Comparison of ENCODE assay signal across 8 cellular contexts in the genomic region with DNA sequence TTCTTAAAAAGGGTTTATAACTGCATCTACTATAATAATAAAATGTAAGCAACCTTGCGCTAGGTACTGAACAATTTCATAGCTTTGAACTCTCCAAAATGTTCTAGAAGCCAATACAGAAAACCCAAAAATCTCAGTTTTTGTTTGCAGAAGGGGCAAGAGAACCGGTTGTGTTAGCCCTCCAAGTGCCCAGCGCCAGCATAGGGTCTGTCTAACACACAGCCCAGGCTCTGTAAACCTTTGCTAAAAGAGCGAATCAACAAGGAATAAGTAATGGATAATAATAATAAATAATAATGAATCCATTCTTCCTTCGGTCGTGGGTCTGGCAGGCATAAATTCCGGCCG. TPM values are rescaled to one million over a fixed set of nuclear protein-coding genes. Genes with fewer than 3 reads are reported as not detected.
DNase-seq lines count a peak whose midpoint lies in the region; ATAC-seq, FAIRE-seq and TF ChIP-seq lines count a peak whose summit lies in the region.

No MANE protein-coding gene starts in this region.

- H4K20me1 ChIP-seq in keratinocyte (ENCODE audit: control insufficient read depth, extremely low read depth, insufficient read depth, low read length), result no peaks in the 10 kb centered on the region

- peaks cover 12% of the 10 kb centered on the region; the same call in 2 of the 3 replicates for H3K4me1 ChIP-seq in A549
- H3K4me1 ChIP-seq in keratinocyte (ENCODE audit: control insufficient read depth, extremely low read depth, insufficient read depth, low read length), result peaks cover 9% of the 10 kb centered on the region

- H3K36me3 ChIP-seq in keratinocyte (ENCODE audit: control insufficient read depth in 2 of 2, extremely low read depth in 1 of 2, insufficient read depth in 2 of 2, low read length in 2 of 2), result no peaks in the 10 kb centered on the region

- H3K4me3 ChIP-seq in A549, result peak overlapping the region; percentile 81; the same call in 2 of the 3 replicates
- H3K4me3 ChIP-seq in keratinocyte (ENCODE audit: control insufficient read depth in 2 of 3, extremely low read depth in 1 of 3, insufficient read depth in 2 of 3, low read depth in 1 of 3, low read length in 3 of 3), result peak overlapping the region in 1 of 3 experiments; percentile 19

- peak; percentile 26 to 48; a peak in 4 of 6 replicates for ATAC-seq in A549
- ATAC-seq in GM21447 (IDR thresholded peaks at IDR 0.05; ENCODE audit: unreplicated experiment), result peak; percentile 12
- peak; percentile 35 for ATAC-seq in SK-N-SH treated with all-trans-retinoic acid at 6 μM for 48 hours
- no peak for ATAC-seq in HG02763 (IDR thresholded peaks at IDR 0.05; ENCODE audit: unreplicated experiment)
- ATAC-seq in HG03025 (IDR thresholded peaks at IDR 0.05; ENCODE audit: low FRiP score, unreplicated experiment), result no peak

- H3K9me1 ChIP-seq in keratinocyte (ENCODE audit: control insufficient read depth, extremely low read depth, insufficient read depth, low read length), result no peaks in the 10 kb centered on the region

- no peak for TF ChIP-seq EP300 in A549 (IDR thresholded peaks at IDR 0.05)

- H2AFZ ChIP-seq in keratinocyte (ENCODE audit: control insufficient read depth, low read length), result no peak overlapping the region

- peak overlapping the region; percentile 75 for H3K4me2 ChIP-seq in A549
- peak overlapping the region; percentile 35 for H3K4me2 ChIP-seq in keratinocyte (ENCODE audit: control insufficient read depth, extremely low read depth, insufficient read depth, low read depth, low read length)

- CTCF ChIA-PET in A549 (lab: Yijun Ruan, JAX), result interaction anchor here (0.6 to 0.9 kb wide), 2 partner anchors 55 to 592 kb away, joined by 3 to 5 read pairs; no protein-coding TSS in a partner anchor

- DNase-seq in A549 (ENCODE audit: low read depth in 1 of 2, low spot score in 1 of 2), result no peak
- no peak for DNase-seq in keratinocyte (ENCODE audit: low read depth, low spot score)
- no peak for DNase-seq in H4 (ENCODE audit: low spot score)
- no peak for DNase-seq in ecto neural progenitor cell (ENCODE audit: low spot score)

- TF ChIP-seq CTCF in A549 (IDR thresholded peaks at IDR 0.05) (no peak), keratinocyte (optimal IDR thresholded peaks at IDR 0.05 in 1 of 3, IDR thresholded peaks at IDR 0.05 in 1 of 3, conservative IDR thresholded peaks at IDR 0.05 in 1 of 3; ENCODE audit: extremely low read depth in 1 of 3, insufficient read depth in 2 of 3, low read length in 3 of 3) (no peak)

- H3K27ac ChIP-seq in A549 (peak overlapping the region in 1 of 2 experiments; percentile 94; a peak in 1 of 6 replicates), keratinocyte (ENCODE audit: control insufficient read depth, insufficient read depth, low read length) (no peak overlapping the region)

- H3K9me3 ChIP-seq in A549, result no peaks in the 10 kb centered on the region
- H3K9me3 ChIP-seq in keratinocyte (ENCODE audit: control insufficient read depth, low read depth, low read length), result no peaks in the 10 kb centered on the region

- H3K9ac ChIP-seq in keratinocyte (ENCODE audit: control insufficient read depth, extremely low read depth, insufficient read depth, low read length), result no peak overlapping the region

- POLR2A ChIA-PET in A549 (lab: Yijun Ruan, JAX), result no interaction called here

- no peak for TF ChIP-seq RAD21 in A549 (conservative IDR thresholded peaks at IDR 0.05 in 1 of 2, IDR thresholded peaks at IDR 0.05 in 1 of 2)

- peaks cover 2% of the 10 kb centered on the region for H3K79me2 ChIP-seq in keratinocyte (ENCODE audit: control insufficient read depth, insufficient read depth, low read length)

- TF ChIP-seq POLR2A in A549 (IDR thresholded peaks at IDR 0.05; ENCODE audit: low read length), result no peak

- dilution Hi-C loops in keratinocyte (cut with MboI; ENCODE audit: extremely low pct_ligation_motif_present, low sequenced_read_pairs), result no loop called here

- FAIRE-seq in A549 (lab: Jason Lieb, UNC) (no peak), keratinocyte (lab: Jason Lieb, UNC) (no peak)

- H3K27me3 ChIP-seq in keratinocyte (ENCODE audit: control insufficient read depth, extremely low read depth, insufficient read depth, low read length), result no peaks in the 10 kb centered on the region

- WGBS in A549 (ENCODE audit: missing lambda C conversion rate), result 33% methylated on average over 8 of the region's 8 CpGs

TF ChIP-seq in A549, 52 proteins besides CTCF, POLR2A, EP300 and RAD21 (continues in another document):
- no peak for TF ChIP-seq FOSL2 (IDR thresholded peaks at IDR 0.05)
- no peak for TF ChIP-seq FOSL2 (CRISPR knock-in tag; IDR thresholded peaks at IDR 0.05)
- TF ChIP-seq, protein P1, sequence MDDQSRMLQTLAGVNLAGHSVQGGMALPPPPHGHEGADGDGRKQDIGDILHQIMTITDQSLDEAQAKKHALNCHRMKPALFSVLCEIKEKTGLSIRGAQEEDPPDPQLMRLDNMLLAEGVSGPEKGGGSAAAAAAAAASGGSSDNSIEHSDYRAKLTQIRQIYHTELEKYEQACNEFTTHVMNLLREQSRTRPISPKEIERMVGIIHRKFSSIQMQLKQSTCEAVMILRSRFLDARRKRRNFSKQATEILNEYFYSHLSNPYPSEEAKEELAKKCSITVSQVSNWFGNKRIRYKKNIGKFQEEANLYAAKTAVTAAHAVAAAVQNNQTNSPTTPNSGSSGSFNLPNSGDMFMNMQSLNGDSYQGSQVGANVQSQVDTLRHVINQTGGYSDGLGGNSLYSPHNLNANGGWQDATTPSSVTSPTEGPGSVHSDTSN (IDR thresholded peaks at IDR 0.05), result no peak
- TF ChIP-seq, protein P2, sequence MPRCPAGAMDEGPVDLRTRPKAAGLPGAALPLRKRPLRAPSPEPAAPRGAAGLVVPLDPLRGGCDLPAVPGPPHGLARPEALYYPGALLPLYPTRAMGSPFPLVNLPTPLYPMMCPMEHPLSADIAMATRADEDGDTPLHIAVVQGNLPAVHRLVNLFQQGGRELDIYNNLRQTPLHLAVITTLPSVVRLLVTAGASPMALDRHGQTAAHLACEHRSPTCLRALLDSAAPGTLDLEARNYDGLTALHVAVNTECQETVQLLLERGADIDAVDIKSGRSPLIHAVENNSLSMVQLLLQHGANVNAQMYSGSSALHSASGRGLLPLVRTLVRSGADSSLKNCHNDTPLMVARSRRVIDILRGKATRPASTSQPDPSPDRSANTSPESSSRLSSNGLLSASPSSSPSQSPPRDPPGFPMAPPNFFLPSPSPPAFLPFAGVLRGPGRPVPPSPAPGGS (IDR thresholded peaks at IDR 0.05), result no peak
- no peak for TF ChIP-seq RARB (CRISPR knock-in tag; IDR thresholded peaks at IDR 0.05)
- TF ChIP-seq KDM5A (IDR thresholded peaks at IDR 0.05), result no peak
- TF ChIP-seq MYC (IDR thresholded peaks at IDR 0.05; ENCODE audit: borderline replicate concordance, low read length), result no peak

TF ChIP-seq in SK-N-SH treated with all-trans-retinoic acid at 6 μM for 48 hours, 23 proteins besides CTCF, POLR2A, EP300 and RAD21:
- TF ChIP-seq ZFP3 (CRISPR knock-in tag; IDR thresholded peaks at IDR 0.05) (no peak), ZFP30 (CRISPR knock-in tag; IDR thresholded peaks at IDR 0.05) (no peak), OSR1 (CRISPR knock-in tag; IDR thresholded peaks at IDR 0.05) (no peak)
TF ChIP-seq in SK-N-SH treated with all-trans-retinoic acid at 6 μM for 48 hours: peak in this region for 0.

RNA-seq across cellular contexts. Expression of a gene that starts 0.3 kb away (rescaled TPM):
- polyA plus RNA-seq in A549 (2011; rRNA removed) (12.6 and 16.9 TPM in 2 replicates), A549 (2017; fragmentation: RNase III; extraction: RNeasy Plus Mini Kit Qiagen cat#74134 plus additional on column Dnase treatment) (12.9 to 13.3 TPM (median 13.3 TPM) in 3 replicates), keratinocyte (1.4 to 6.8 TPM (median 6.8 TPM) in 3 replicates)
- polyA plus RNA-seq in A549 (2012; cell fraction: cytosol; rRNA removed), result 11.7 and 13.4 TPM in 2 replicates
- polyA plus RNA-seq in A549 (2012; cell fraction: nucleus; rRNA removed), result 8.3 and 12.9 TPM in 2 replicates
- 8.6 TPM in 2 replicates for polyA minus RNA-seq in A549 (2011; rRNA and poly(A)+ RNA removed)
- polyA plus RNA-seq in keratinocyte (2011; ENCODE audit: low read depth), result 1.3 TPM
- 1.9 and 2.0 TPM in 2 replicates for polyA plus RNA-seq in keratinocyte (2011; cell fraction: cytosol; rRNA removed)
- polyA plus RNA-seq in keratinocyte (2011; cell fraction: nucleus; rRNA removed), result 2.2 and 2.8 TPM in 2 replicates
- 0.80 and 4.2 TPM in 2 replicates for polyA plus RNA-seq in keratinocyte (2012; ENCODE audit: low replicate concordance)
- 1.9 to 5.1 TPM (median 3.1 TPM) in 3 replicates for polyA minus RNA-seq in keratinocyte
- 1.2 TPM for polyA minus RNA-seq in keratinocyte (2011; cell fraction: cytosol; rRNA and poly(A)+ RNA removed)
- 2.0 and 4.0 TPM in 2 replicates for polyA minus RNA-seq in keratinocyte (2011; cell fraction: nucleus; rRNA and poly(A)+ RNA removed)
- 12.4 and 19.2 TPM in 2 replicates for total RNA-seq in H4 (2014; rRNA removed; shearing (Covaris generic))

Comparison
In these comparisons a context has a peak if more than half of its experiments do, and no peak if none do; other contexts are left out.
1. ATAC-seq: peak in A549 (2 of 2), GM21447 (single experiment) and SK-N-SH treated with all-trans-retinoic acid at 6 μM for 48 hours (single experiment); none in HG02763 (single experiment) and HG03025 (single experiment).